Comparison of ENCODE assay signal across 19 cellular contexts in genomic region chr1:97196825-97197516, GRCh38.
A peak's percentile ranks its signal among the peaks of the same experiment; 100 is the strongest.
DNase-seq lines count a peak whose midpoint lies in the region; ATAC-seq and TF ChIP-seq lines count a peak whose summit lies in the region.
"Had no signal": no experiment of that assay in that cellular context is flagged by ENCODE, and none has a peak within 500 bp of the region (broad histone marks: within the 10 kb centered on the region; RNA-seq: fewer than 3 reads in every experiment).

No MANE protein-coding gene starts in this region.

- peaks cover 3 to 4% of the 10 kb centered on the region in 2 donors for H3K4me1 Mint-ChIP-seq in stimulated activated naive B cell treated with anti-CD40 and anti-IgM and Interleukin-4, amounts not matched to agents 10 μg/mL and 1 μg/mL and 100 μg/mL, for 72 hours
- H3K4me1 Mint-ChIP-seq: H9 had no signal

- H3K36me3 Mint-ChIP-seq in stimulated activated naive B cell treated with anti-CD40 and anti-IgM and Interleukin-4, amounts not matched to agents 10 μg/mL and 1 μg/mL and 100 μg/mL, for 72 hours: peaks cover 11 to 22% of the 10 kb centered on the region in 2 donors

- peaks cover 0 to 1% of the 10 kb centered on the region in 2 donors for H3K9me3 Mint-ChIP-seq in stimulated activated naive B cell treated with anti-CD40 and anti-IgM and Interleukin-4, amounts not matched to agents 10 μg/mL and 1 μg/mL and 100 μg/mL, for 72 hours
- H3K9me3 Mint-ChIP-seq: H9 had no signal

- no peak overlapping the region for H3K4me3 Mint-ChIP-seq in stimulated activated naive B cell treated with anti-CD40 and anti-IgM and Interleukin-4, amounts not matched to agents 10 μg/mL and 1 μg/mL and 100 μg/mL, for 72 hours
- H3K4me3 Mint-ChIP-seq: H9 had no signal

- ATAC-seq in GM19035 (IDR thresholded peaks at IDR 0.05; ENCODE audit: unreplicated experiment): peak; percentile 52
- peak; percentile 59 for ATAC-seq in GM21717 (IDR thresholded peaks at IDR 0.05; ENCODE audit: unreplicated experiment)
- peak; percentile 61 for ATAC-seq in HG02973 (IDR thresholded peaks at IDR 0.05; ENCODE audit: unreplicated experiment)
- ATAC-seq in stimulated activated naive B cell treated with anti-CD40 and anti-IgM and Interleukin-4, amounts not matched to agents 10 μg/mL and 1 μg/mL and 100 μg/mL, for 72 hours (replicated peaks): peak; percentile 82 to 91
- ATAC-seq: Right ventricle myocardium inferior had no signal

- peak overlapping the region; percentile 7 for H3K27ac Mint-ChIP-seq in stimulated activated naive B cell treated with anti-CD40 and anti-IgM and Interleukin-4, amounts not matched to agents 10 μg/mL and 1 μg/mL and 100 μg/mL, for 72 hours
- H3K27ac Mint-ChIP-seq: H9 had no signal

- no peak overlapping the region for H3K4me3 ChIP-seq in foreskin fibroblast (ENCODE audit: low read depth in 1 of 2, low read length in 2 of 2)

- H3K27me3 Mint-ChIP-seq in stimulated activated naive B cell treated with anti-CD40 and anti-IgM and Interleukin-4, amounts not matched to agents 10 μg/mL and 1 μg/mL and 100 μg/mL, for 72 hours: no peaks in the 10 kb centered on the region

- no peak for TF ChIP-seq CTCF in foreskin fibroblast (IDR thresholded peaks at IDR 0.05; ENCODE audit: low read depth, low read length)

- DNase-seq in stimulated activated naive B cell treated with anti-CD40 and anti-IgM and Interleukin-4, amounts not matched to agents 10 μg/mL and 1 μg/mL and 100 μg/mL, for 72 hours: no peak
- DNase-seq in HuH-7.5 (ENCODE audit: low spot score) (no peak), CD1c-positive myeloid dendritic cell (ENCODE audit: extremely low spot score) (no peak), foreskin fibroblast (no peak), NCI-H187 treated with DMSO at 0.1 percent for 48 hours (lab: John Stamatoyannopoulos, UW) (no peak)
- DNase-seq: AML-193; DMS79 treated with DMSO at 0.1 percent for 48 hours; H9; MM.1S; NCI-H1092 treated with DMSO at 0.1 percent for 48 hours; NCI-H2081 treated with DMSO at 0.1 percent for 48 hours; NCI-H510A; NCI-H748 treated with DMSO at 0.1 percent for 48 hours; NK-92 treated with Interleukin-12 subunit alpha and Interleukin-12 subunit beta, amount 100 ng/mL, for 24 hours; SW 1271 had no signal
